Comparison of ENCODE assay signal across 9 cellular contexts in genomic region chr4:6674500-6675149, GRCh38. TPM values are rescaled to one million over a fixed set of nuclear protein-coding genes. Genes with fewer than 3 reads are reported as not detected.
A peak's percentile ranks its signal among the peaks of the same experiment; 100 is the strongest.
DNase-seq lines count a peak whose midpoint lies in the region; ATAC-seq, FAIRE-seq and TF ChIP-seq lines count a peak whose summit lies in the region.
"Had no signal": no experiment of that assay in that cellular context is flagged by ENCODE, and none has a peak within 500 bp of the region (broad histone marks: within the 10 kb centered on the region; RNA-seq: fewer than 3 reads in every experiment).

No MANE protein-coding gene starts in this region.

- H3K36me3 ChIP-seq in NT2/D1 (ENCODE audit: insufficient read depth, insufficient read length, low read length) (peaks cover 49% of the 10 kb centered on the region), gastroesophageal sphincter (peaks cover 0 to 23% of the 10 kb centered on the region in 2 donors), prostate gland (no peaks in the 10 kb centered on the region)

- H3K9ac ChIP-seq in NT2/D1 (ENCODE audit: insufficient read length, low read depth): peak overlapping the region; percentile 91

- peaks cover 42% of the 10 kb centered on the region for H3K4me1 Mint-ChIP-seq in CD14-positive monocyte
- H3K4me1 Mint-ChIP-seq in activated T-helper 2 cell treated with anti-CD3 and anti-CD28 coated beads, Interferon-gamma antibody, Interleukin-2, Interleukin-4, amounts not matched to agents 10 μg/mL and 5 μg/mL and 100 μg/mL, durations not matched to agents 14 hours and 24 hours and 36 hours (ENCODE audit: low read depth): peaks cover 41% of the 10 kb centered on the region

- H3K27ac ChIP-seq in gastroesophageal sphincter (peak overlapping the region; percentile 58 to 94 (median 89)), prostate gland (peak overlapping the region; percentile 85 to 86)

- DNase-seq in CD14-positive monocyte (ENCODE audit: low spot score) (no peak), GM19240 (ENCODE audit: insufficient read length, low spot score) (peak; percentile 60), NT2/D1 (ENCODE audit: low read depth, low spot score) (no peak), prostate gland (ENCODE audit: low spot score) (peak; percentile 63), H54 (ENCODE audit: insufficient read length, low spot score) (no peak)
- peak; percentile 62 for DNase-seq in activated T-helper 2 cell treated with anti-CD3 and anti-CD28 coated beads, Interferon-gamma antibody, Interleukin-2, Interleukin-4, amounts not matched to agents 10 μg/mL and 5 μg/mL and 100 μg/mL, durations not matched to agents 14 hours and 24 hours and 36 hours (ENCODE audit: low spot score)

- peaks cover 14% of the 10 kb centered on the region; the same call in 1 of the 2 replicates for H3K9me3 ChIP-seq in NT2/D1 (ENCODE audit: insufficient read depth, low read length)
- H3K9me3 ChIP-seq in gastroesophageal sphincter: no peaks in the 10 kb centered on the region
- no peaks in the 10 kb centered on the region for H3K9me3 ChIP-seq in prostate gland

- 16 to 30% methylated on average over 7 to 12 of the region's 40 CpGs for WGBS in gastroesophageal sphincter (ENCODE audit: low coverage in 1 of 2), 2 donors
- WGBS in prostate gland: 4% methylated on average over 40 of the region's 40 CpGs

- H3K36me3 Mint-ChIP-seq in CD14-positive monocyte: peaks cover 16 to 31% of the 10 kb centered on the region in 2 donors
- H3K36me3 Mint-ChIP-seq in activated T-helper 2 cell treated with anti-CD3 and anti-CD28 coated beads, Interferon-gamma antibody, Interleukin-2, Interleukin-4, amounts not matched to agents 10 μg/mL and 5 μg/mL and 100 μg/mL, durations not matched to agents 14 hours and 24 hours and 36 hours (ENCODE audit: low read depth): peaks cover 52% of the 10 kb centered on the region

- intact Hi-C loops in CD14-positive monocyte (cut with micrococcal nuclease) (loop anchor here in 1 of 2 donors (2.0 to 5.0 kb wide), 2 partner anchors 32 to 34 kb away; partner anchors contain the start of genes MRFAP1 and MRFAP1L1), prostate gland (cut with DNase I) (loop anchor here (5.0 kb wide), 1 partner anchor 33 kb away; the partner anchor contains the start of gene MRFAP1L1)
- intact Hi-C loops in activated T-helper 2 cell treated with anti-CD3 and anti-CD28 coated beads, Interferon-gamma antibody, Interleukin-2, Interleukin-4, amounts not matched to agents 10 μg/mL and 5 μg/mL and 100 μg/mL, durations not matched to agents 14 hours and 24 hours and 36 hours (cut with micrococcal nuclease): loop anchor here (1.0 to 10.0 kb wide), 9 partner anchors 15 to 394 kb away; partner anchors contain the start of genes BLOC1S4, GRPEL1, KIAA0232 and MAN2B2

- ATAC-seq in HG03378 (IDR thresholded peaks at IDR 0.05; ENCODE audit: unreplicated experiment) (peak; percentile 49), gastroesophageal sphincter (no peak)

- H3K4me1 ChIP-seq in NT2/D1 (ENCODE audit: insufficient read depth, insufficient read length): peaks cover 4% of the 10 kb centered on the region
- peaks cover 0 to 51% (median 27%) of the 10 kb centered on the region in 3 donors for H3K4me1 ChIP-seq in gastroesophageal sphincter
- H3K4me1 ChIP-seq in prostate gland (replicated peaks): peaks cover 22% of the 10 kb centered on the region

- H3K27me3 ChIP-seq in NT2/D1 (ENCODE audit: insufficient read depth, insufficient read length) (no peaks in the 10 kb centered on the region), gastroesophageal sphincter (no peaks in the 10 kb centered on the region), prostate gland (replicated peaks; ENCODE audit: insufficient read depth) (no peaks in the 10 kb centered on the region)

- H3K4me3 ChIP-seq in NT2/D1 (ENCODE audit: insufficient read length, low read depth): peak overlapping the region; percentile 88
- peak overlapping the region; percentile 79 to 90 for H3K4me3 ChIP-seq in gastroesophageal sphincter
- H3K4me3 ChIP-seq in prostate gland: peak overlapping the region; percentile 49 to 76

- TF ChIP-seq POLR2A in gastroesophageal sphincter (IDR thresholded peaks at IDR 0.05): no peak
- no peak for TF ChIP-seq POLR2A in prostate gland (IDR thresholded peaks at IDR 0.05)
- no peak for TF ChIP-seq POLR2A in H54 (IDR thresholded peaks at IDR 0.05; ENCODE audit: low read depth, low read length)

- H3K9me3 Mint-ChIP-seq in CD14-positive monocyte: peaks cover 0 to 15% (median 2%) of the 10 kb centered on the region in 7 donors
- H3K9me3 Mint-ChIP-seq in activated T-helper 2 cell treated with anti-CD3 and anti-CD28 coated beads, Interferon-gamma antibody, Interleukin-2, Interleukin-4, amounts not matched to agents 10 μg/mL and 5 μg/mL and 100 μg/mL, durations not matched to agents 14 hours and 24 hours and 36 hours: no peaks in the 10 kb centered on the region

- TF ChIP-seq CTCF in CD14-positive monocyte (IDR thresholded peaks at IDR 0.05) (peak; percentile 52), gastroesophageal sphincter (IDR thresholded peaks at IDR 0.05) (peak in 2 of 4 experiments; percentile 4 to 32), prostate gland (IDR thresholded peaks at IDR 0.05) (peak in 3 of 4 experiments; percentile 42 to 69 (median 61))

- H3K27ac Mint-ChIP-seq in CD14-positive monocyte: peak overlapping the region in 6 of 7 donors; percentile 0 to 83 (median 80)
- H3K27ac Mint-ChIP-seq in activated T-helper 2 cell treated with anti-CD3 and anti-CD28 coated beads, Interferon-gamma antibody, Interleukin-2, Interleukin-4, amounts not matched to agents 10 μg/mL and 5 μg/mL and 100 μg/mL, durations not matched to agents 14 hours and 24 hours and 36 hours: peak overlapping the region; percentile 93

- peak overlapping the region; percentile 90 to 95 for H3K4me3 Mint-ChIP-seq in CD14-positive monocyte
- peak overlapping the region; percentile 92 for H3K4me3 Mint-ChIP-seq in activated T-helper 2 cell treated with anti-CD3 and anti-CD28 coated beads, Interferon-gamma antibody, Interleukin-2, Interleukin-4, amounts not matched to agents 10 μg/mL and 5 μg/mL and 100 μg/mL, durations not matched to agents 14 hours and 24 hours and 36 hours (ENCODE audit: low read depth)

- no peak for TF ChIP-seq EP300 in gastroesophageal sphincter (IDR thresholded peaks at IDR 0.05)

- no peak for FAIRE-seq in H54 (lab: Jason Lieb, UNC)
- FAIRE-seq: TTC549 had no signal

- peaks cover 0 to 8% (median 0%) of the 10 kb centered on the region in 3 donors for H3K27me3 Mint-ChIP-seq in CD14-positive monocyte (ENCODE audit: low read depth in 3 of 3)
- no peaks in the 10 kb centered on the region for H3K27me3 Mint-ChIP-seq in activated T-helper 2 cell treated with anti-CD3 and anti-CD28 coated beads, Interferon-gamma antibody, Interleukin-2, Interleukin-4, amounts not matched to agents 10 μg/mL and 5 μg/mL and 100 μg/mL, durations not matched to agents 14 hours and 24 hours and 36 hours (ENCODE audit: low read depth)

RNA-seq across cellular contexts. Expression of gene S100P, which starts 19.1 kb away (rescaled TPM):
- 10 to 100 TPM; 29.3 to 71.2 TPM for polyA plus RNA-seq in CD14-positive monocyte
- total RNA-seq in activated T-helper 2 cell treated with anti-CD3 and anti-CD28 coated beads, Interferon-gamma antibody, Interleukin-2, Interleukin-4, amounts not matched to agents 10 μg/mL and 5 μg/mL and 100 μg/mL, durations not matched to agents 14 hours and 24 hours and 36 hours: 3.4 and 5.8 TPM in 2 replicates
- total RNA-seq in gastroesophageal sphincter (1 to 10 TPM in 1 of 4 donors, under 1 TPM in 1, not detected in 2; 0.94 to 9.7 TPM), prostate gland (10 to 100 TPM in 1 of 2 donors, 1 to 10 TPM in 1; 7.3 to 21.9 TPM)

RNA-seq across cellular contexts. Expression of gene MRFAP1, which starts 34.1 kb away (rescaled TPM):
- 100 to 1,000 TPM; 171 to 180 TPM for polyA plus RNA-seq in CD14-positive monocyte
- total RNA-seq in activated T-helper 2 cell treated with anti-CD3 and anti-CD28 coated beads, Interferon-gamma antibody, Interleukin-2, Interleukin-4, amounts not matched to agents 10 μg/mL and 5 μg/mL and 100 μg/mL, durations not matched to agents 14 hours and 24 hours and 36 hours: 105 TPM in 2 replicates
- total RNA-seq in gastroesophageal sphincter (100 to 1,000 TPM; 202 to 358 (median 277) TPM), prostate gland (100 to 1,000 TPM; 256 to 298 TPM)

RNA-seq across cellular contexts. Expression of gene MRFAP1L1, which starts 35.0 kb away (rescaled TPM):
- polyA plus RNA-seq in CD14-positive monocyte: 10 to 100 TPM; 13.8 to 19.1 TPM
- total RNA-seq in activated T-helper 2 cell treated with anti-CD3 and anti-CD28 coated beads, Interferon-gamma antibody, Interleukin-2, Interleukin-4, amounts not matched to agents 10 μg/mL and 5 μg/mL and 100 μg/mL, durations not matched to agents 14 hours and 24 hours and 36 hours: 46.6 and 49.6 TPM in 2 replicates
- 10 to 100 TPM; 59.2 to 74.1 (median 66.8) TPM for total RNA-seq in gastroesophageal sphincter
- 10 to 100 TPM; 65.2 to 81.9 TPM for total RNA-seq in prostate gland

RNA-seq across cellular contexts. Expression of gene BLOC1S4, which starts 41.3 kb away (rescaled TPM):
- polyA plus RNA-seq in CD14-positive monocyte: 10 to 100 TPM; 20.1 to 30.9 TPM
- total RNA-seq in activated T-helper 2 cell treated with anti-CD3 and anti-CD28 coated beads, Interferon-gamma antibody, Interleukin-2, Interleukin-4, amounts not matched to agents 10 μg/mL and 5 μg/mL and 100 μg/mL, durations not matched to agents 14 hours and 24 hours and 36 hours: 18.2 and 20.8 TPM in 2 replicates
- total RNA-seq in gastroesophageal sphincter (10 to 100 TPM; 10.1 to 20.7 (median 18.7) TPM), prostate gland (10 to 100 TPM; 20.4 to 35.2 TPM)

Comparison
In these comparisons a context has a peak if more than half of its experiments do, and no peak if none do; other contexts are left out.
1. DNase-seq: peak in GM19240 (single experiment), activated T-helper 2 cell treated with anti-CD3 and anti-CD28 coated beads, Interferon-gamma antibody, Interleukin-2, Interleukin-4, amounts not matched to agents 10 μg/mL and 5 μg/mL and 100 μg/mL, durations not matched to agents 14 hours and 24 hours and 36 hours (single experiment) and prostate gland (single experiment); none in CD14-positive monocyte (single experiment), NT2/D1 (single experiment) and H54 (single experiment).
2. Peak in every context shown above with its lines, with median percentiles within 50 percentile points of each other: H3K4me3 ChIP-seq.